In genomic region chr2:24333019-24333540, GRCh38 we compare ENCODE assay signal across 24 cellular contexts. TPM values are rescaled to one million over a fixed set of nuclear protein-coding genes. Genes with fewer than 3 reads are reported as not detected.
DNase-seq lines count a peak whose midpoint lies in the region; ATAC-seq, FAIRE-seq and TF ChIP-seq lines count a peak whose summit lies in the region.
"Had no signal": no experiment of that assay in that cellular context is flagged by ENCODE, and none has a peak within 500 bp of the region (broad histone marks: within the 10 kb centered on the region; RNA-seq: fewer than 3 reads in every experiment).

No MANE protein-coding gene starts in this region.

- no peaks in the 10 kb centered on the region for H3K27me3 ChIP-seq in SU-DHL-6 (ENCODE audit: low read length)
- H3K27me3 ChIP-seq: colonic mucosa, testis had no signal

- TF ChIP-seq CTCF in SU-DHL-6 (IDR thresholded peaks at IDR 0.05; ENCODE audit: insufficient read depth, low read length, poor library complexity, severe bottlenecking) (no peak), fibroblast of mammary gland (conservative IDR thresholded peaks at IDR 0.05; ENCODE audit: control insufficient read depth, insufficient read depth, low read depth, low read length) (no peak)

- H3K79me2 ChIP-seq in SU-DHL-6 (ENCODE audit: insufficient read depth, low read length), result peaks cover 82% of the 10 kb centered on the region

- no peaks in the 10 kb centered on the region for H3K36me3 ChIP-seq in SU-DHL-6 (ENCODE audit: low read length)
- H3K36me3 ChIP-seq: colonic mucosa had no signal

- H4K20me1 ChIP-seq in SU-DHL-6 (ENCODE audit: low read depth, low read length), result no peaks in the 10 kb centered on the region

- H3K9me2 ChIP-seq in SU-DHL-6 (replicated peaks; ENCODE audit: insufficient read depth, low read length), result no peaks in the 10 kb centered on the region

- peaks cover 66% of the 10 kb centered on the region for H3K4me1 Mint-ChIP-seq in stimulated activated memory B cell treated with anti-CD40 and anti-IgM and Interleukin-4, amounts not matched to agents 10 μg/mL and 1 μg/mL and 100 μg/mL, for 72 hours

- H3K27ac Mint-ChIP-seq in stimulated activated memory B cell treated with anti-CD40 and anti-IgM and Interleukin-4, amounts not matched to agents 10 μg/mL and 1 μg/mL and 100 μg/mL, for 72 hours, result peak overlapping the region; percentile 80

- no peak for DNase-seq in GM19239 (ENCODE audit: insufficient read length, low spot score)
- peak; percentile 8 for DNase-seq in fibroblast of mammary gland (ENCODE audit: low read depth)
- DNase-seq in posterior vena cava (ENCODE audit: low spot score), result no peak
- DNase-seq in HT-29 (ENCODE audit: low spot score), result no peak
- no peak for DNase-seq in NCI-H345 (lab: John Stamatoyannopoulos, UW)
- DNase-seq: activated CD4-positive, alpha-beta T cell treated with anti-CD3 and anti-CD28 coated beads for 48 hours; activated naive CD4-positive, alpha-beta T cell; activated T-cell treated with anti-CD3 and anti-CD28 coated beads, Interleukin-2, amount 50 U/mL, for 48 hours; amygdala; CD4-positive, alpha-beta memory T cell; colonic mucosa; DMS 273 treated with DMSO at 0.1 percent for 48 hours; NCI-H146; NCI-H510A; retina; SIG-M5; stimulated activated CD4-positive, alpha-beta T cell treated with anti-CD3 and anti-CD28 coated beads, Interleukin-2, amount 100 ng/mL, for 24 hours; T-helper 1 cell; testis had no signal

- H3K27ac ChIP-seq in SU-DHL-6 (ENCODE audit: low read depth, low read length), result peak overlapping the region; percentile 93
- H3K27ac ChIP-seq: colonic mucosa, testis had no signal

- peaks cover 40% of the 10 kb centered on the region for H3F3A ChIP-seq in SU-DHL-6 (ENCODE audit: insufficient read depth)

- H2AFZ ChIP-seq in SU-DHL-6 (ENCODE audit: low read depth, low read length, severe bottlenecking), result no peak overlapping the region

- H3K9ac ChIP-seq in SU-DHL-6 (ENCODE audit: low read length), result 0 out of 2 replicates have a peak overlapping the region, but pooled peaks have one; percentile 13

- no peaks in the 10 kb centered on the region for H3K9me3 ChIP-seq in SU-DHL-6 (ENCODE audit: insufficient read depth, low read length)
- H3K9me3 ChIP-seq: colonic mucosa, testis had no signal

- H3K36me3 Mint-ChIP-seq in stimulated activated memory B cell treated with anti-CD40 and anti-IgM and Interleukin-4, amounts not matched to agents 10 μg/mL and 1 μg/mL and 100 μg/mL, for 72 hours, result peaks cover 14% of the 10 kb centered on the region

- peaks cover 3% of the 10 kb centered on the region for H3K9me3 Mint-ChIP-seq in stimulated activated memory B cell treated with anti-CD40 and anti-IgM and Interleukin-4, amounts not matched to agents 10 μg/mL and 1 μg/mL and 100 μg/mL, for 72 hours
- H3K9me3 Mint-ChIP-seq: CD4-positive, alpha-beta memory T cell had no signal

- intact Hi-C loops in posterior vena cava (cut with DNase I), result no loop called here

- no peak overlapping the region for H3K4me3 ChIP-seq in SU-DHL-6 (ENCODE audit: insufficient read depth, low read length, poor library complexity, severe bottlenecking)
- no peak overlapping the region for H3K4me3 ChIP-seq in fibroblast of mammary gland (ENCODE audit: control insufficient read depth, low read depth, low read length)
- H3K4me3 ChIP-seq: colonic mucosa, smooth muscle cell, testis had no signal

- no peak overlapping the region for H3K4me3 Mint-ChIP-seq in stimulated activated memory B cell treated with anti-CD40 and anti-IgM and Interleukin-4, amounts not matched to agents 10 μg/mL and 1 μg/mL and 100 μg/mL, for 72 hours

- H3K4me2 ChIP-seq in SU-DHL-6 (ENCODE audit: low read depth, low read length, poor library complexity, severe bottlenecking), result peak overlapping the region; percentile 56
- H3K4me2 ChIP-seq: smooth muscle cell had no signal

- no peaks in the 10 kb centered on the region for H3K27me3 Mint-ChIP-seq in stimulated activated memory B cell treated with anti-CD40 and anti-IgM and Interleukin-4, amounts not matched to agents 10 μg/mL and 1 μg/mL and 100 μg/mL, for 72 hours
- H3K27me3 Mint-ChIP-seq: CD4-positive, alpha-beta memory T cell had no signal

- no peak for ATAC-seq in stimulated activated memory B cell treated with anti-CD40 and anti-IgM and Interleukin-4, amounts not matched to agents 10 μg/mL and 1 μg/mL and 100 μg/mL, for 72 hours
- ATAC-seq: Panc1 had no signal

- FAIRE-seq in GM19239 (lab: Jason Lieb, UNC), result peak; percentile 52
- FAIRE-seq: bronchial epithelial cell had no signal

RNA-seq across cellular contexts. Expression of gene ITSN2, which starts 27.3 kb away (rescaled TPM):
- 10 to 100 TPM; 57.7 to 77.0 TPM for total RNA-seq in posterior vena cava
- 20.1 and 28.1 TPM in 2 replicates for total RNA-seq in HT-29 (2014; rRNA removed; shearing (Covaris generic))
